Comparison of ENCODE assay signal across 31 cellular contexts in the genomic region with DNA sequence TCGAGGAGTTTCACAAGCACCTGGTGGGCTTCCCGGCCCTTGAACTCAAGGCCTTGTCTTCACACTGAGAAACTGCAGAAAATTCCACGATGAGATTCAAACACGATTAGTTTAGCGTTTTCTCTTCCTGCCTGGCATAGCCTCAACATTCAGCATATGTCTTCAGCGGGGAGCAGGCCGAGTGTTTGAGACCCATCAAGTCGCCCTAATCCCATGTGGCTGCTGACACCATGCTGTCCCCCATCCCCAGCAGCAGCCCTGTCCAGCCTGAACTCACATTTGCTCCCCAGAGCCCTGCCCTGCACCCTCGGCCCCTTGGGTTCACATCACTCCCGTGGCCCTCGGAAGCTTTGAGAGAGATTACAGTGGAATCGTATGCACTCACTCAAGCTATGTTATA.
"Had no signal": no experiment of that assay in that cellular context is flagged by ENCODE, and none has a peak within 500 bp of the region (broad histone marks: within the 10 kb centered on the region; RNA-seq: fewer than 3 reads in every experiment).

No MANE protein-coding gene starts in this region.

- H3K9me3 ChIP-seq: ascending aorta had no signal

- H3K4me1 ChIP-seq: ascending aorta had no signal

- H3K27me3 ChIP-seq: ascending aorta, cardiac muscle cell had no signal

- H3K36me3 ChIP-seq: ascending aorta, cardiac muscle cell, WERI-Rb-1 had no signal

- H3K27ac ChIP-seq: ascending aorta, cardiac muscle cell, WERI-Rb-1 had no signal

- DNase-seq: activated CD4-positive, alpha-beta memory T cell treated with anti-CD3 and anti-CD28 coated beads, Interleukin-2, amount 10 ng/mL, durations not matched to agents 7 days and 5 days; activated CD4-positive, alpha-beta T cell treated with anti-CD3 and anti-CD28 coated beads for 1 hour; activated CD4-positive, alpha-beta T cell treated with anti-CD3 and anti-CD28 coated beads for 36 hours; activated CD4-positive, alpha-beta T cell treated with anti-CD3 and anti-CD28 coated beads for 48 hours; activated CD4-positive, alpha-beta T cell treated with anti-CD3 and anti-CD28 coated beads, Interleukin-2, amount 10 ng/mL, durations not matched to agents 7 days and 5 days; activated CD4-positive, alpha-beta T cell treated with anti-CD3 and anti-CD28 coated beads, Interleukin-2, amount 50 U/mL, for 48 hours; activated CD4-positive, CD25-positive, alpha-beta regulatory T cell; activated CD8-positive, alpha-beta memory T cell treated with anti-CD3 and anti-CD28 coated beads for 24 hours; activated CD8-positive, alpha-beta memory T cell treated with anti-CD3 and anti-CD28 coated beads, Interleukin-2, amount 10 ng/mL, durations not matched to agents 7 days and 5 days; activated CD8-positive, alpha-beta memory T cell treated with anti-CD3 and anti-CD28 coated beads, Interleukin-2, amount 50 U/mL, for 48 hours; activated CD8-positive, alpha-beta T cell treated with anti-CD3 and anti-CD28 coated beads, Interleukin-2, amount 10 ng/mL, durations not matched to agents 7 days and 5 days; activated effector memory CD4-positive, alpha-beta T cell treated with Interleukin-2 at 50 U/mL for 16 hours; activated gamma-delta T cell; activated naive CD4-positive, alpha-beta T cell treated with anti-CD3 and anti-CD28 coated beads, Interleukin-2, amount 10 ng/mL, durations not matched to agents 7 days and 5 days; activated naive CD4-positive, alpha-beta T cell treated with Interleukin-2 at 50 U/mL for 16 hours; activated naive CD8-positive, alpha-beta T cell treated with anti-CD3 and anti-CD28 coated beads, Interleukin-2, amount 10 ng/mL, durations not matched to agents 7 days and 5 days; activated naive CD8-positive, alpha-beta T cell treated with anti-CD3 and anti-CD28 coated beads, Interleukin-2, amount 50 U/mL, for 24 hours; activated T-cell treated with anti-CD3 and anti-CD28 coated beads, Interleukin-2, amount 50 U/mL, for 24 hours; activated T-cell treated with anti-CD3 and anti-CD28 coated beads, Interleukin-2, amount 50 U/mL, for 48 hours; amygdala; anterior cingulate cortex; caudate nucleus; cerebellar nuclear complex; T-helper 1 cell; T-helper 2 cell; T-helper 9 cell; WERI-Rb-1 had no signal

- ATAC-seq: activated CD4-positive, alpha-beta T cell treated with anti-CD3 and anti-CD28 coated beads for 36 hours; activated CD4-positive, CD25-positive, alpha-beta regulatory T cell treated with anti-CD3 and anti-CD28 coated beads, Interleukin-2, amount 50 U/mL, for 24 hours; activated CD8-positive, alpha-beta memory T cell treated with anti-CD3 and anti-CD28 coated beads, Interleukin-2, amount 10 ng/mL, durations not matched to agents 7 days and 5 days; activated CD8-positive, alpha-beta T cell treated with anti-CD3 and anti-CD28 coated beads, Interleukin-2, amount 10 ng/mL, durations not matched to agents 7 days and 5 days; activated naive CD8-positive, alpha-beta T cell treated with anti-CD3 and anti-CD28 coated beads, Interleukin-2, amount 50 U/mL, for 24 hours; WTC11 had no signal

- H3K4me3 ChIP-seq: ascending aorta, cardiac muscle cell had no signal
